ENCODE assay signal across 1 cellular context in genomic region chr11:73322111-73322985, GRCh38.
TF ChIP-seq lines count a peak whose summit lies in the region.

No MANE protein-coding gene starts in this region.

TF ChIP-seq in GM23338, 12 proteins besides CTCF, POLR2A, EP300 and RAD21 (continued from another document):
- TF ChIP-seq REST (IDR thresholded peaks at IDR 0.05; ENCODE audit: unreplicated experiment) (no peak), STAT1 (IDR thresholded peaks at IDR 0.05; ENCODE audit: unreplicated experiment) (no peak), ZNF331 (CRISPR knock-in tag; IDR thresholded peaks at IDR 0.05; ENCODE audit: low read depth) (no peak), EZH2 (IDR thresholded peaks at IDR 0.05; ENCODE audit: low read depth, unreplicated experiment) (no peak)
